In genomic region chr20:49748525-49748838, GRCh38 we compare ENCODE assay signal across 2 cellular contexts.
TF ChIP-seq lines count a peak whose summit lies in the region.

No MANE protein-coding gene starts in this region.

TF ChIP-seq in A549, 52 proteins besides CTCF, POLR2A, EP300 and RAD21:
- no peak for TF ChIP-seq ZNF302 (CRISPR knock-in tag; IDR thresholded peaks at IDR 0.05)
- no peak for TF ChIP-seq ZSCAN20 (CRISPR knock-in tag; IDR thresholded peaks at IDR 0.05)
- no peak for TF ChIP-seq RFX5 (IDR thresholded peaks at IDR 0.05)
- no peak for TF ChIP-seq MAFK (IDR thresholded peaks at IDR 0.05; ENCODE audit: partially characterized antibody)
- no peak for TF ChIP-seq HDAC2 (IDR thresholded peaks at IDR 0.05)
- no peak for TF ChIP-seq HOXB13 (CRISPR knock-in tag; IDR thresholded peaks at IDR 0.05; ENCODE audit: low read depth)
- no peak for TF ChIP-seq CHD4 (IDR thresholded peaks at IDR 0.05; ENCODE audit: borderline replicate concordance)
- TF ChIP-seq JUN (IDR thresholded peaks at IDR 0.05) = no peak
- no peak for TF ChIP-seq ATOH8 (CRISPR knock-in tag; IDR thresholded peaks at IDR 0.05; ENCODE audit: low read depth)
- no peak for TF ChIP-seq NR3C1 (IDR thresholded peaks at IDR 0.05)
- no peak for TF ChIP-seq NFE2L2 (conservative IDR thresholded peaks at IDR 0.05; ENCODE audit: low read length)
- no peak for TF ChIP-seq CHD2 (IDR thresholded peaks at IDR 0.05; ENCODE audit: low read length, partially characterized antibody)
- no peak for TF ChIP-seq NPAS2 (CRISPR knock-in tag; IDR thresholded peaks at IDR 0.05; ENCODE audit: borderline replicate concordance)
- TF ChIP-seq, protein P1, sequence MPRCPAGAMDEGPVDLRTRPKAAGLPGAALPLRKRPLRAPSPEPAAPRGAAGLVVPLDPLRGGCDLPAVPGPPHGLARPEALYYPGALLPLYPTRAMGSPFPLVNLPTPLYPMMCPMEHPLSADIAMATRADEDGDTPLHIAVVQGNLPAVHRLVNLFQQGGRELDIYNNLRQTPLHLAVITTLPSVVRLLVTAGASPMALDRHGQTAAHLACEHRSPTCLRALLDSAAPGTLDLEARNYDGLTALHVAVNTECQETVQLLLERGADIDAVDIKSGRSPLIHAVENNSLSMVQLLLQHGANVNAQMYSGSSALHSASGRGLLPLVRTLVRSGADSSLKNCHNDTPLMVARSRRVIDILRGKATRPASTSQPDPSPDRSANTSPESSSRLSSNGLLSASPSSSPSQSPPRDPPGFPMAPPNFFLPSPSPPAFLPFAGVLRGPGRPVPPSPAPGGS (IDR thresholded peaks at IDR 0.05) = no peak
- no peak for TF ChIP-seq FOXS1 (CRISPR knock-in tag; IDR thresholded peaks at IDR 0.05)
- no peak for TF ChIP-seq CEBPB (IDR thresholded peaks at IDR 0.05)
- no peak for TF ChIP-seq MYC (IDR thresholded peaks at IDR 0.05; ENCODE audit: borderline replicate concordance, low read length)
- no peak for TF ChIP-seq GATA3 (IDR thresholded peaks at IDR 0.05; ENCODE audit: borderline replicate concordance)
- TF ChIP-seq, protein P2, sequence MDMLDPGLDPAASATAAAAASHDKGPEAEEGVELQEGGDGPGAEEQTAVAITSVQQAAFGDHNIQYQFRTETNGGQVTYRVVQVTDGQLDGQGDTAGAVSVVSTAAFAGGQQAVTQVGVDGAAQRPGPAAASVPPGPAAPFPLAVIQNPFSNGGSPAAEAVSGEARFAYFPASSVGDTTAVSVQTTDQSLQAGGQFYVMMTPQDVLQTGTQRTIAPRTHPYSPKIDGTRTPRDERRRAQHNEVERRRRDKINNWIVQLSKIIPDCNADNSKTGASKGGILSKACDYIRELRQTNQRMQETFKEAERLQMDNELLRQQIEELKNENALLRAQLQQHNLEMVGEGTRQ (IDR thresholded peaks at IDR 0.05) = no peak

TF ChIP-seq in GM12878, 131 proteins besides CTCF, POLR2A, EP300 and RAD21:
- TF ChIP-seq, protein P3, sequence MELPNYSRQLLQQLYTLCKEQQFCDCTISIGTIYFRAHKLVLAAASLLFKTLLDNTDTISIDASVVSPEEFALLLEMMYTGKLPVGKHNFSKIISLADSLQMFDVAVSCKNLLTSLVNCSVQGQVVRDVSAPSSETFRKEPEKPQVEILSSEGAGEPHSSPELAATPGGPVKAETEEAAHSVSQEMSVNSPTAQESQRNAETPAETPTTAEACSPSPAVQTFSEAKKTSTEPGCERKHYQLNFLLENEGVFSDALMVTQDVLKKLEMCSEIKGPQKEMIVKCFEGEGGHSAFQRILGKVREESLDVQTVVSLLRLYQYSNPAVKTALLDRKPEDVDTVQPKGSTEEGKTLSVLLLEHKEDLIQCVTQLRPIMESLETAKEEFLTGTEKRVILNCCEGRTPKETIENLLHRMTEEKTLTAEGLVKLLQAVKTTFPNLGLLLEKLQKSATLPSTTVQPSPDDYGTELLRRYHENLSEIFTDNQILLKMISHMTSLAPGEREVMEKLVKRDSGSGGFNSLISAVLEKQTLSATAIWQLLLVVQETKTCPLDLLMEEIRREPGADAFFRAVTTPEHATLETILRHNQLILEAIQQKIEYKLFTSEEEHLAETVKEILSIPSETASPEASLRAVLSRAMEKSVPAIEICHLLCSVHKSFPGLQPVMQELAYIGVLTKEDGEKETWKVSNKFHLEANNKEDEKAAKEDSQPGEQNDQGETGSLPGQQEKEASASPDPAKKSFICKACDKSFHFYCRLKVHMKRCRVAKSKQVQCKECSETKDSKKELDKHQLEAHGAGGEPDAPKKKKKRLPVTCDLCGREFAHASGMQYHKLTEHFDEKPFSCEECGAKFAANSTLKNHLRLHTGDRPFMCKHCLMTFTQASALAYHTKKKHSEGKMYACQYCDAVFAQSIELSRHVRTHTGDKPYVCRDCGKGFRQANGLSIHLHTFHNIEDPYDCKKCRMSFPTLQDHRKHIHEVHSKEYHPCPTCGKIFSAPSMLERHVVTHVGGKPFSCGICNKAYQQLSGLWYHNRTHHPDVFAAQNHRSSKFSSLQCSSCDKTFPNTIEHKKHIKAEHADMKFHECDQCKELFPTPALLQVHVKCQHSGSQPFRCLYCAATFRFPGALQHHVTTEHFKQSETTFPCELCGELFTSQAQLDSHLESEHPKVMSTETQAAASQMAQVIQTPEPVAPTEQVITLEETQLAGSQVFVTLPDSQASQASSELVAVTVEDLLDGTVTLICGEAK (IDR thresholded peaks at IDR 0.05; ENCODE audit: borderline replicate concordance) = peak; percentile 55; the same call in 1 of the 2 replicates
- TF ChIP-seq CREB1 (IDR thresholded peaks at IDR 0.05; ENCODE audit: low read depth) = no peak
TF ChIP-seq in GM12878: peak in this region for 1.
